Comparison of ENCODE assay signal across 15 cellular contexts in the genomic region with DNA sequence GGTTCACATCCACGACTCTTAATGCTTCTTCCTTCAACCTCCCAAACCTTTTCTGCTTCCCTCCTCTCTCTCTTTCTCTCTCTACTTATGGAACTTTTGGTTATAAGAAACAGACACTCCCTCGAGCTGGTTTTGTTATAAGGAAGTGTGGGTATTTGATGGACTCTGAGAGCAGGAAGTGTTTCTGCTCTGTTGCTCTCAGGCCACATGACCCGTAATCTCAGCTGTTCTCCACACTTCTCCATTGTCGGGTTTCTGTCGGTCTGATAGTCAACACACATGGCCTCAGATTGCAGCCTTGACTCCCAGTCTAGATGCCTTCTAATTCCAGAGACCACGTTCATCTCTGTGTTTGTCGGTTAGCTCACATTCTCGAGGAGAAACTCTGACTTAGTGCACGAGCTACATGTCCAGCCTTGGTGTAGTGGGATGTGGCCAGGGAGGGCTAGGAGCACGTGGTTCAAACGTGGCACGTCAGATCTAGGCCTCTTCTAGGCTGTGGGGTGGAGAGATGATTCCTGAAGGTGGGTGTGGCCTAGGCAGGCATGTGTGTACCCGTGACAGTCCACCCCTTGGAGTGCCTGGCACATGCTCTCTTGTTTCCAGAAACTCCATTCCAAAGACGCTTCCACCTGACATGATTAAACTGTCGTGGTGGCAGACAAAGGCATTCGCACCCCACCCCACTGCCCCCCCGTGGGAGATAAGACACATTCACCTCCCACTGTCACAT. TPM values are rescaled to one million over a fixed set of nuclear protein-coding genes. Genes with fewer than 3 reads are reported as not detected.
DNase-seq lines count a peak whose midpoint lies in the region; ATAC-seq and TF ChIP-seq lines count a peak whose summit lies in the region.
"Had no signal": no experiment of that assay in that cellular context is flagged by ENCODE, and none has a peak within 500 bp of the region (broad histone marks: within the 10 kb centered on the region; RNA-seq: fewer than 3 reads in every experiment).

No MANE protein-coding gene starts in this region.

- no peaks in the 10 kb centered on the region for H3K4me1 ChIP-seq in CD8-positive, alpha-beta memory T cell (ENCODE audit: insufficient read depth, low read length)

- no peaks in the 10 kb centered on the region for H3K36me3 ChIP-seq in CD8-positive, alpha-beta memory T cell (ENCODE audit: insufficient read depth, low read length)

- no peak overlapping the region for H3K4me3 ChIP-seq in CD8-positive, alpha-beta memory T cell (ENCODE audit: low read length)
- H3K4me3 ChIP-seq: esophagus squamous epithelium, GM23248 had no signal

- no peak overlapping the region for H3K27ac ChIP-seq in CD8-positive, alpha-beta memory T cell (ENCODE audit: low read depth, low read length)
- H3K27ac ChIP-seq: 22Rv1, GM23248, neutrophil had no signal

- no peak for TF ChIP-seq CTCF in endothelial cell (IDR thresholded peaks at IDR 0.05; ENCODE audit: unreplicated experiment)

- peak overlapping the region; percentile 85 for H3K27ac Mint-ChIP-seq in endothelial cell (ENCODE audit: unreplicated experiment)
- peak overlapping the region in 1 of 8 donors; percentile 57 for H3K27ac Mint-ChIP-seq in CD8-positive, alpha-beta memory T cell

- no peaks in the 10 kb centered on the region for H3K9me3 Mint-ChIP-seq in endothelial cell (ENCODE audit: unreplicated experiment)
- no peaks in the 10 kb centered on the region for H3K9me3 Mint-ChIP-seq in CD8-positive, alpha-beta memory T cell

- H3K27me3 ChIP-seq in CD8-positive, alpha-beta memory T cell (ENCODE audit: insufficient read depth, low read length, poor library complexity, severe bottlenecking), result no peaks in the 10 kb centered on the region
- H3K27me3 ChIP-seq: esophagus squamous epithelium, neutrophil had no signal

- H3K4me1 Mint-ChIP-seq in endothelial cell (ENCODE audit: unreplicated experiment), result peaks cover 12% of the 10 kb centered on the region
- no peaks in the 10 kb centered on the region for H3K4me1 Mint-ChIP-seq in CD8-positive, alpha-beta memory T cell

- CTCF ChIA-PET in CD8-positive, alpha-beta memory T cell (lab: Charles Lee), result no interaction called here

- no peak for ATAC-seq in GM21390 (IDR thresholded peaks at IDR 0.05; ENCODE audit: unreplicated experiment)

- H3K4me3 Mint-ChIP-seq in endothelial cell (ENCODE audit: unreplicated experiment), result peak overlapping the region; percentile 79
- H3K4me3 Mint-ChIP-seq in CD8-positive, alpha-beta memory T cell, result no peak overlapping the region

- H3K9me3 ChIP-seq in CD8-positive, alpha-beta memory T cell (ENCODE audit: low read length), result no peaks in the 10 kb centered on the region
- H3K9me3 ChIP-seq: esophagus squamous epithelium, neutrophil had no signal

- POLR2A ChIA-PET in CD8-positive, alpha-beta memory T cell (lab: Charles Lee), result no interaction called here

- peaks cover 5% of the 10 kb centered on the region for H3K27me3 Mint-ChIP-seq in endothelial cell (ENCODE audit: unreplicated experiment)
- H3K27me3 Mint-ChIP-seq in CD8-positive, alpha-beta memory T cell, result no peaks in the 10 kb centered on the region

- H3K36me3 Mint-ChIP-seq in endothelial cell (ENCODE audit: low read depth, unreplicated experiment), result peaks cover 53% of the 10 kb centered on the region
- peaks cover 4 to 27% (median 8%) of the 10 kb centered on the region in 3 donors for H3K36me3 Mint-ChIP-seq in CD8-positive, alpha-beta memory T cell

- DNase-seq in DMS 273 (lab: John Stamatoyannopoulos, UW; ENCODE audit: unreplicated experiment) (peak; percentile 35), DMS 273 treated with DMSO at 0.1 percent for 48 hours (lab: John Stamatoyannopoulos, UW) (no peak), NAMALWA (ENCODE audit: low spot score) (peak; percentile 37), endothelial cell (ENCODE audit: low spot score) (no peak), renal cortical epithelial cell (ENCODE audit: low read depth) (peak; percentile 9)
- no peak for DNase-seq in NK-92 treated with Interleukin-12 subunit alpha and Interleukin-12 subunit beta, amount 100 ng/mL, for 24 hours (lab: John Stamatoyannopoulos, UW)
- no peak for DNase-seq in CD8-positive, alpha-beta memory T cell
- DNase-seq: activated CD4-positive, CD25-positive, alpha-beta regulatory T cell treated with anti-CD3 and anti-CD28 coated beads, Interleukin-2, amount 50 U/mL, for 72 hours; esophagus squamous epithelium; GM23248; NCI-H2029 treated with DMSO at 0.1 percent for 48 hours had no signal

RNA-seq across cellular contexts. Expression of a gene that starts 26.3 kb away (rescaled TPM):
- 4.1 TPM for total RNA-seq in endothelial cell (ENCODE audit: unreplicated experiment)
- not detected in 2 replicates for total RNA-seq in renal cortical epithelial cell
- not detected for total RNA-seq in CD8-positive, alpha-beta memory T cell
- polyA plus RNA-seq in CD8-positive, alpha-beta memory T cell, result not detected
- total RNA-seq: GM23248, skeletal muscle tissue had no signal

RNA-seq across cellular contexts. Expression of a gene that starts 38.3 kb away (rescaled TPM):
- total RNA-seq in endothelial cell (ENCODE audit: unreplicated experiment), result 69.3 TPM
- 12.5 and 113 TPM in 2 replicates for total RNA-seq in renal cortical epithelial cell
- total RNA-seq in CD8-positive, alpha-beta memory T cell, result 10 to 100 TPM; 10.2 to 10.6 TPM
- 0.41 TPM for polyA plus RNA-seq in CD8-positive, alpha-beta memory T cell

RNA-seq across cellular contexts. Expression of a gene that starts 50.7 kb away (rescaled TPM):
- total RNA-seq in endothelial cell (ENCODE audit: unreplicated experiment) (3.9 TPM), renal cortical epithelial cell (not detected in 2 replicates)
- under 1 TPM in 1 of 2 experiments, not detected in 1; 0.15 TPM for total RNA-seq in CD8-positive, alpha-beta memory T cell
- polyA plus RNA-seq in CD8-positive, alpha-beta memory T cell, result not detected
- total RNA-seq: esophagus squamous epithelium, GM23248 had no signal
- polyA plus RNA-seq: GM23248 had no signal

Comparison
In these comparisons a context has a peak if more than half of its experiments do, and no peak if none do; other contexts are left out.
1. DNase-seq: peak in DMS 273 (single experiment), NAMALWA (single experiment) and renal cortical epithelial cell (single experiment); none in DMS 273 treated with DMSO at 0.1 percent for 48 hours (single experiment), endothelial cell (single experiment), NK-92 treated with Interleukin-12 subunit alpha and Interleukin-12 subunit beta, amount 100 ng/mL, for 24 hours (single experiment) and CD8-positive, alpha-beta memory T cell (0 of 5).